In genomic region chr11:65726660-65727059, GRCh38 we compare ENCODE assay signal across 27 cellular contexts. TPM values are rescaled to one million over a fixed set of nuclear protein-coding genes. Genes with fewer than 3 reads are reported as not detected.
DNase-seq lines count a peak whose midpoint lies in the region; ATAC-seq, FAIRE-seq and TF ChIP-seq lines count a peak whose summit lies in the region.
"Had no signal": no experiment of that assay in that cellular context is flagged by ENCODE, and none has a peak within 500 bp of the region (broad histone marks: within the 10 kb centered on the region; RNA-seq: fewer than 3 reads in every experiment).

No MANE protein-coding gene starts in this region.

- intact Hi-C loops in activated CD4-positive, alpha-beta T cell treated with anti-CD3 and anti-CD28 coated beads for 36 hours (cut with DNase I, micrococcal nuclease): no loop called here

- ATAC-seq in HG03175 (IDR thresholded peaks at IDR 0.05; ENCODE audit: unreplicated experiment): no peak
- no peak for ATAC-seq in activated CD4-positive, alpha-beta T cell treated with anti-CD3 and anti-CD28 coated beads for 36 hours
- ATAC-seq: stimulated activated memory B cell treated with anti-CD40 and anti-IgM and Interleukin-4, amounts not matched to agents 10 μg/mL and 1 μg/mL and 100 μg/mL, for 72 hours had no signal

- H4K20me1 ChIP-seq in astrocyte (ENCODE audit: insufficient read depth, low read length): no peaks in the 10 kb centered on the region

- peak; percentile 17 for DNase-seq in SIG-M5 treated with dmso at 0.1 percent for 504 hours (lab: John Stamatoyannopoulos, UW; ENCODE audit: unreplicated experiment)
- DNase-seq in SIG-M5 (lab: John Stamatoyannopoulos, UW): no peak
- no peak for DNase-seq in HFF-Myc (ENCODE audit: extremely low read depth, low read depth)
- DNase-seq in astrocyte (ENCODE audit: low read depth): no peak
- DNase-seq in activated CD4-positive, alpha-beta T cell treated with anti-CD3 and anti-CD28 coated beads for 36 hours: no peak
- no peak for DNase-seq in WERI-Rb-1
- DNase-seq: activated CD4-positive, alpha-beta T cell treated with anti-CD3 and anti-CD28 coated beads, Interleukin-2, amount 50 U/mL, for 48 hours; activated naive CD4-positive, alpha-beta T cell; activated T-cell treated with anti-CD3 and anti-CD28 coated beads for 4 hours; CD4-positive, alpha-beta memory T cell; colonic mucosa; DMS79; hippocampal formation; Kasumi-1; midbrain; NCI-H1436; NCI-H2171; stimulated activated CD4-positive, alpha-beta T cell treated with anti-CD3 and anti-CD28 coated beads, Interleukin-15, amount 100 ng/mL, for 24 hours; SW 1271 had no signal

- H3K36me3 ChIP-seq in astrocyte (ENCODE audit: insufficient read depth, low read length) (no peaks in the 10 kb centered on the region), neutrophil (no peaks in the 10 kb centered on the region), WERI-Rb-1 (no peaks in the 10 kb centered on the region)
- H3K36me3 ChIP-seq: ascending aorta, colonic mucosa, right atrium auricular region, thoracic aorta had no signal

- H3K27me3 ChIP-seq in astrocyte (ENCODE audit: insufficient read depth, low read length) (peaks cover 6% of the 10 kb centered on the region), neutrophil (no peaks in the 10 kb centered on the region), WERI-Rb-1 (ENCODE audit: insufficient read depth, low read depth, severe bottlenecking) (no peaks in the 10 kb centered on the region)
- H3K27me3 ChIP-seq: ascending aorta, colonic mucosa, right atrium auricular region had no signal

- no peak overlapping the region for H2AFZ ChIP-seq in astrocyte (ENCODE audit: low read depth, low read length)

- H3K9me3 ChIP-seq in astrocyte (ENCODE audit: insufficient read depth, low read depth, low read length) (no peaks in the 10 kb centered on the region), neutrophil (no peaks in the 10 kb centered on the region), WERI-Rb-1 (ENCODE audit: severe bottlenecking) (no peaks in the 10 kb centered on the region)
- H3K9me3 ChIP-seq: ascending aorta, colonic mucosa, right atrium auricular region, thoracic aorta had no signal

- no peak overlapping the region for H3K4me3 Mint-ChIP-seq in astrocyte (ENCODE audit: unreplicated experiment)
- no peak overlapping the region for H3K4me3 Mint-ChIP-seq in activated CD4-positive, alpha-beta T cell treated with anti-CD3 and anti-CD28 coated beads for 36 hours
- H3K4me3 Mint-ChIP-seq: CD4-positive, alpha-beta memory T cell; neural crest cell; stimulated activated memory B cell treated with anti-CD40 and anti-IgM and Interleukin-4, amounts not matched to agents 10 μg/mL and 1 μg/mL and 100 μg/mL, for 72 hours had no signal

- no peaks in the 10 kb centered on the region for H3K79me2 ChIP-seq in astrocyte (ENCODE audit: insufficient read depth, low read length)

- H3K4me2 ChIP-seq in astrocyte (ENCODE audit: low read length): no peak overlapping the region

- H3K9me3 Mint-ChIP-seq in astrocyte (ENCODE audit: unreplicated experiment): peaks cover 2% of the 10 kb centered on the region
- H3K9me3 Mint-ChIP-seq in activated CD4-positive, alpha-beta T cell treated with anti-CD3 and anti-CD28 coated beads for 36 hours (ENCODE audit: low read depth): no peaks in the 10 kb centered on the region
- H3K9me3 Mint-ChIP-seq: CD4-positive, alpha-beta memory T cell; stimulated activated memory B cell treated with anti-CD40 and anti-IgM and Interleukin-4, amounts not matched to agents 10 μg/mL and 1 μg/mL and 100 μg/mL, for 72 hours had no signal

- POLR2A ChIA-PET in activated CD4-positive, alpha-beta T cell treated with anti-CD3 and anti-CD28 coated beads for 36 hours (lab: Charles Lee): no interaction called here

- H3K9ac ChIP-seq in astrocyte (ENCODE audit: low read length): no peak overlapping the region

- FAIRE-seq in astrocyte (lab: Jason Lieb, UNC): no peak
- FAIRE-seq: RCC 7860 had no signal

- no peak overlapping the region for H3K27ac ChIP-seq in astrocyte (ENCODE audit: low read depth, low read length)
- H3K27ac ChIP-seq in neutrophil: peak overlapping the region; percentile 84
- no peak overlapping the region for H3K27ac ChIP-seq in WERI-Rb-1
- H3K27ac ChIP-seq: ascending aorta, colonic mucosa, right atrium auricular region, thoracic aorta had no signal

- no peaks in the 10 kb centered on the region for H3K4me1 Mint-ChIP-seq in astrocyte (ENCODE audit: low read depth, unreplicated experiment)
- no peaks in the 10 kb centered on the region for H3K4me1 Mint-ChIP-seq in activated CD4-positive, alpha-beta T cell treated with anti-CD3 and anti-CD28 coated beads for 36 hours
- H3K4me1 Mint-ChIP-seq: CD4-positive, alpha-beta memory T cell; neural crest cell; stimulated activated memory B cell treated with anti-CD40 and anti-IgM and Interleukin-4, amounts not matched to agents 10 μg/mL and 1 μg/mL and 100 μg/mL, for 72 hours had no signal

- H3K4me1 ChIP-seq in astrocyte (ENCODE audit: insufficient read depth, low read length) (no peaks in the 10 kb centered on the region), neutrophil (ENCODE audit: control insufficient read depth in 1 of 2, insufficient read depth in 1 of 2, low read depth in 1 of 2, low read length in 1 of 2) (peaks cover 25 to 28% of the 10 kb centered on the region in 2 experiments)
- H3K4me1 ChIP-seq: ascending aorta, colonic mucosa, right atrium auricular region had no signal

- H3K36me3 Mint-ChIP-seq in astrocyte (ENCODE audit: low read depth, unreplicated experiment): peaks cover 2% of the 10 kb centered on the region
- no peaks in the 10 kb centered on the region for H3K36me3 Mint-ChIP-seq in activated CD4-positive, alpha-beta T cell treated with anti-CD3 and anti-CD28 coated beads for 36 hours (ENCODE audit: low read depth)
- H3K36me3 Mint-ChIP-seq: CD4-positive, alpha-beta memory T cell; stimulated activated memory B cell treated with anti-CD40 and anti-IgM and Interleukin-4, amounts not matched to agents 10 μg/mL and 1 μg/mL and 100 μg/mL, for 72 hours had no signal

- CTCF ChIA-PET in activated CD4-positive, alpha-beta T cell treated with anti-CD3 and anti-CD28 coated beads for 36 hours (lab: Charles Lee): interaction anchor here (0.7 to 1.9 kb wide), 4 partner anchors 54 to 135 kb away, joined by 3 to 6 read pairs (median 4); partner anchors contain the start of genes AP5B1 and SIPA1

- peaks cover 18% of the 10 kb centered on the region for H3K27me3 Mint-ChIP-seq in astrocyte (ENCODE audit: low read depth, unreplicated experiment)
- peaks cover 4% of the 10 kb centered on the region for H3K27me3 Mint-ChIP-seq in activated CD4-positive, alpha-beta T cell treated with anti-CD3 and anti-CD28 coated beads for 36 hours

- TF ChIP-seq CTCF in HFF-Myc (IDR thresholded peaks at IDR 0.05; ENCODE audit: low read depth, low read length, missing control alignments): peak; percentile 14
- peak; percentile 5 for TF ChIP-seq CTCF in astrocyte (IDR thresholded peaks at IDR 0.05; ENCODE audit: insufficient read depth, low read depth, low read length)
- no peak for TF ChIP-seq CTCF in neutrophil (IDR thresholded peaks at IDR 0.05)
- TF ChIP-seq CTCF in WERI-Rb-1 (IDR thresholded peaks at IDR 0.05; ENCODE audit: low read depth, low read length): no peak

- no peak overlapping the region for H3K27ac Mint-ChIP-seq in astrocyte (ENCODE audit: unreplicated experiment)
- no peak overlapping the region for H3K27ac Mint-ChIP-seq in activated CD4-positive, alpha-beta T cell treated with anti-CD3 and anti-CD28 coated beads for 36 hours
- H3K27ac Mint-ChIP-seq: CD4-positive, alpha-beta memory T cell; stimulated activated memory B cell treated with anti-CD40 and anti-IgM and Interleukin-4, amounts not matched to agents 10 μg/mL and 1 μg/mL and 100 μg/mL, for 72 hours had no signal

- H3K4me3 ChIP-seq in HFF-Myc (replicated peaks; ENCODE audit: low read depth, low read length) (no peak overlapping the region), astrocyte (ENCODE audit: insufficient read depth, low read depth, low read length) (no peak overlapping the region), neutrophil (ENCODE audit: low read depth in 1 of 2, low read length in 1 of 2) (no peak overlapping the region), WERI-Rb-1 (ENCODE audit: low read depth, low read length) (no peak overlapping the region)
- H3K4me3 ChIP-seq: ascending aorta, colonic mucosa, right atrium auricular region, thoracic aorta had no signal

RNA-seq across cellular contexts. Expression of gene RNASEH2C, which starts 6.1 kb away (rescaled TPM):
- 24.7 and 25.0 TPM in 2 replicates for total RNA-seq in astrocyte
- 10 to 100 TPM; 72.5 to 96.8 TPM for total RNA-seq in activated CD4-positive, alpha-beta T cell treated with anti-CD3 and anti-CD28 coated beads for 36 hours

RNA-seq across cellular contexts. Expression of gene KAT5, which starts 14.6 kb away (rescaled TPM):
- 26.8 and 31.4 TPM in 2 replicates for total RNA-seq in astrocyte
- 10 to 100 TPM; 56.5 to 65.1 TPM for total RNA-seq in activated CD4-positive, alpha-beta T cell treated with anti-CD3 and anti-CD28 coated beads for 36 hours

RNA-seq across cellular contexts. Expression of gene AP5B1, which starts 54.1 kb away (rescaled TPM):
- total RNA-seq in astrocyte: 10.4 and 10.9 TPM in 2 replicates
- total RNA-seq in activated CD4-positive, alpha-beta T cell treated with anti-CD3 and anti-CD28 coated beads for 36 hours: 10 to 100 TPM; 11.7 to 14.4 TPM

Comparison
In these comparisons a context has a peak if more than half of its experiments do, and no peak if none do; other contexts are left out.
1. CTCF ChIP-seq: peak in HFF-Myc (single experiment) and astrocyte (single experiment); none in neutrophil (single experiment) and WERI-Rb-1 (single experiment).